Comparison of ENCODE assay signal across 8 cellular contexts in the genomic region with DNA sequence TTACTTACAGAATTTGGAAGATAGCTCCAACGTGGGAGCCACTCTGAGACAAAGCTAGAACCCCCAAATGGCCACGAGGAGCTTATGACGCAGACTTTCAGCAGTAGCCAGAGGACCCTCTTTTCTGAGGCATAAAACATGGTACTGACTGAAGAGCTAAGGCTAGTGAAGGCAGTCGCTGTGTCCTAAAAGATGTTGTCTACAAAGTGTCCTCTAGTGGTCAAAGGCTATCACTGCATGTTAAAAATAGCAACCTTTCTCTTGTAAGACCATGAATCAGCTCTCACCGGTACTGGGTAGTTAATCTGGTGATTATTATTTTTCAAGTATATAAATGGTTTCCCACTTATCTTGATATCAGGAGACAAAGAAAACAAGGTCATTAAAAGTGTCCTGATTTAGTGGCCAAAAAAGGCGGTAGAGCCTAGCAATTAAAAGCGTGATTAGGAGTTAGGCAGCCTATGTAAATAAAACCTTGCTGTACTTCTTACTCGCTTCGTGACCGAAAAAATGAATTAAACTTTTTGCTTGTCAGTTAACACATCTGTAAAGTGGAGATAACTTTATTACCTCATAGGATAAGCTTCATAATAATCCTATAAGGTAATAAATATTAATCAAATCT.
A peak's percentile ranks its signal among the peaks of the same experiment; 100 is the strongest.
DNase-seq lines count a peak whose midpoint lies in the region; ATAC-seq lines count a peak whose summit lies in the region.

No MANE protein-coding gene starts in this region.

- DNase-seq in EL (peak; percentile 66), NCI-H510A (lab: John Stamatoyannopoulos, UW) (peak; percentile 13), astrocyte of the hippocampus (ENCODE audit: low read depth, low spot score) (peak; percentile 73), iPS-NIHi7 (ENCODE audit: extremely low spot score) (peak; percentile 80), superior temporal gyrus (ENCODE audit: extremely low spot score) (peak; percentile 74)
- DNase-seq in activated CD4-positive, alpha-beta T cell treated with anti-CD3 and anti-CD28 coated beads for 48 hours: no peak

- peak; percentile 96 for ATAC-seq in GM21360 (IDR thresholded peaks at IDR 0.05; ENCODE audit: unreplicated experiment)
- ATAC-seq in HG03460 (IDR thresholded peaks at IDR 0.05; ENCODE audit: unreplicated experiment): peak; percentile 94
